26 cellular contexts compared by ENCODE assay signal in the genomic region with DNA sequence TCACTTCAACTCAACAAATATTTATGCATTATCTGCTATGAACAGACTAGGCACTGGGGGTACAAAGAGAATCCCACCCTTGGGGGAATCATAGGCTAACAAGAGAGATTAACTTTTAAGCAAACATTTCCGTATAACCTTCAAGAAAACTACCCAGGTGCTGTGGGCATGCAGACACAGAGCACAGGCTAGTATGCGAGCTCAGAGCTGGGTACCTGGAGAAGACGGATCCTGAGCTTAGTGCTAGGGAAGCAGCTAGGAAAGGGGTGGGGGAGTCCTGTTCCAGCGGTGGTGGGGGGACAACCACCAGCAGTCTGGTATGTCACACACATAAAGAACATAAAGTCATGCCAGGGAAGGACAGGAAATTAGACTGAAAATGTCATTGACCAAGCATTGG. TPM values are rescaled to one million over a fixed set of nuclear protein-coding genes. Genes with fewer than 3 reads are reported as not detected.
A peak's percentile ranks its signal among the peaks of the same experiment; 100 is the strongest.
DNase-seq lines count a peak whose midpoint lies in the region; ATAC-seq and TF ChIP-seq lines count a peak whose summit lies in the region.
"Had no signal": no experiment of that assay in that cellular context is flagged by ENCODE, and none has a peak within 500 bp of the region (broad histone marks: within the 10 kb centered on the region; RNA-seq: fewer than 3 reads in every experiment).

No MANE protein-coding gene starts in this region.

- H3K4me2 ChIP-seq in GM23338, result peak overlapping the region; percentile 60; the same call in 1 of the 2 replicates
- H3K4me2 ChIP-seq: PC-9 had no signal

- peaks cover 7% of the 10 kb centered on the region for H3K4me1 Mint-ChIP-seq in GM23338
- peaks cover 13% of the 10 kb centered on the region for H3K4me1 Mint-ChIP-seq in WTC11
- no peaks in the 10 kb centered on the region for H3K4me1 Mint-ChIP-seq in T-helper 17 cell
- H3K4me1 Mint-ChIP-seq: IgD-negative memory B cell had no signal

- H3K27ac Mint-ChIP-seq in GM23338 (no peak overlapping the region), WTC11 (no peak overlapping the region), T-helper 17 cell (no peak overlapping the region)
- H3K27ac Mint-ChIP-seq: IgD-negative memory B cell had no signal

- peaks cover 2% of the 10 kb centered on the region for H3K27me3 Mint-ChIP-seq in GM23338 (ENCODE audit: insufficient read depth, low read depth, poor library complexity)
- no peaks in the 10 kb centered on the region; the same call in 1 of the 2 replicates for H3K27me3 Mint-ChIP-seq in WTC11 (ENCODE audit: low read depth)
- no peaks in the 10 kb centered on the region for H3K27me3 Mint-ChIP-seq in T-helper 17 cell
- H3K27me3 Mint-ChIP-seq: IgD-negative memory B cell had no signal

- no peaks in the 10 kb centered on the region for H3K9me2 ChIP-seq in GM23338 (ENCODE audit: insufficient read depth)

- no peaks in the 10 kb centered on the region for H4K20me1 ChIP-seq in GM23338 (replicated peaks; ENCODE audit: insufficient read depth)

- intact Hi-C loops in right lobe of liver (cut with DNase I), result no loop called here

- no peaks in the 10 kb centered on the region for H3F3A ChIP-seq in GM23338 (replicated peaks; ENCODE audit: low read depth)

- no peaks in the 10 kb centered on the region for H3K9me3 ChIP-seq in esophagus (ENCODE audit: control insufficient read depth in 2 of 2, insufficient read depth in 1 of 2, low read depth in 1 of 2, low read length in 1 of 2)
- H3K9me3 ChIP-seq in mucosa of rectum (ENCODE audit: control insufficient read depth in 2 of 2, low read length in 2 of 2), result no peaks in the 10 kb centered on the region
- H3K9me3 ChIP-seq in right lobe of liver, result no peaks in the 10 kb centered on the region
- H3K9me3 ChIP-seq in T-helper 17 cell (ENCODE audit: control insufficient read depth, low read length, poor library complexity, severe bottlenecking), result no peaks in the 10 kb centered on the region

- H3K27me3 ChIP-seq in GM23338 (ENCODE audit: insufficient read depth), result no peaks in the 10 kb centered on the region
- H3K27me3 ChIP-seq in esophagus (ENCODE audit: control insufficient read depth in 1 of 2, insufficient read depth in 2 of 2, low read length in 2 of 2), result no peaks in the 10 kb centered on the region
- H3K27me3 ChIP-seq in mucosa of rectum (ENCODE audit: control insufficient read depth in 2 of 2, insufficient read depth in 2 of 2, low read length in 2 of 2), result no peaks in the 10 kb centered on the region
- no peaks in the 10 kb centered on the region for H3K27me3 ChIP-seq in right lobe of liver

- no peak for TF ChIP-seq POLR2A in right lobe of liver (IDR thresholded peaks at IDR 0.05)

- no peak for TF ChIP-seq CTCF in GM23338 (conservative IDR thresholded peaks at IDR 0.05; ENCODE audit: low read depth in 2 of 2)
- no peak for TF ChIP-seq CTCF in WTC11 (IDR thresholded peaks at IDR 0.05)
- TF ChIP-seq CTCF in right lobe of liver (IDR thresholded peaks at IDR 0.05), result no peak

- H3K9ac ChIP-seq in mucosa of rectum (ENCODE audit: low read depth in 1 of 2, low read length in 2 of 2), result no peak overlapping the region
- H3K9ac ChIP-seq: GM23248 had no signal

- H3K27ac ChIP-seq in GM23338 (ENCODE audit: low read depth), result no peak overlapping the region
- H3K27ac ChIP-seq in esophagus (ENCODE audit: low read depth in 2 of 2, low read length in 1 of 2), result peak overlapping the region; percentile 74 to 78
- H3K27ac ChIP-seq in mucosa of rectum (ENCODE audit: low read depth in 2 of 2, low read length in 2 of 2), result peak overlapping the region; percentile 62 to 70
- no peak overlapping the region for H3K27ac ChIP-seq in right lobe of liver
- H3K27ac ChIP-seq: GM23248, PC-9 had no signal

- H3K36me3 Mint-ChIP-seq in GM23338 (ENCODE audit: low read depth), result no peaks in the 10 kb centered on the region
- H3K36me3 Mint-ChIP-seq in WTC11, result peaks cover 4% of the 10 kb centered on the region; the same call in 1 of the 2 replicates
- H3K36me3 Mint-ChIP-seq in T-helper 17 cell (ENCODE audit: low read depth), result no peaks in the 10 kb centered on the region
- H3K36me3 Mint-ChIP-seq: IgD-negative memory B cell had no signal

- 51 to 62% methylated on average over 4 of the region's 4 CpGs for WGBS in esophagus, 2 donors
- WGBS in right lobe of liver (ENCODE audit: insufficient coverage, low coverage, low lambda C conversion rate, missing lambda C conversion rate), result 73% methylated on average over 4 of the region's 4 CpGs

- no peaks in the 10 kb centered on the region for H3K79me2 ChIP-seq in GM23338 (replicated peaks; ENCODE audit: insufficient read depth)

- H3K4me3 Mint-ChIP-seq in GM23338 (no peak overlapping the region), WTC11 (no peak overlapping the region), T-helper 17 cell (no peak overlapping the region)
- H3K4me3 Mint-ChIP-seq: IgD-negative memory B cell had no signal

- ATAC-seq in GM23338, result peak; percentile 70
- peak; percentile 78 for ATAC-seq in WTC11
- no peak for ATAC-seq in right lobe of liver
- ATAC-seq in T-helper 17 cell, result no peak

- CTCF ChIA-PET in WTC11 (lab: Charles Lee), result interaction anchor here (0.6 to 1.2 kb wide), 4 partner anchors 46 to 667 kb away, joined by 3 to 4 read pairs (median 3); no protein-coding TSS in a partner anchor

- H3K4me3 ChIP-seq in GM23338 (no peak overlapping the region), esophagus (ENCODE audit: low read depth in 1 of 2, low read length in 2 of 2) (no peak overlapping the region), mucosa of rectum (ENCODE audit: low read length in 2 of 2) (peak overlapping the region in 1 of 2 donors; percentile 2), right lobe of liver (no peak overlapping the region)
- H3K4me3 ChIP-seq: GM12878, GM23248, PC-9 had no signal

- H3K4me1 ChIP-seq in GM23338 (ENCODE audit: insufficient read depth) (peaks cover 3% of the 10 kb centered on the region), esophagus (ENCODE audit: control insufficient read depth in 2 of 2, insufficient read depth in 2 of 2, low read length in 1 of 2) (peaks cover 0 to 2% of the 10 kb centered on the region in 2 donors), mucosa of rectum (ENCODE audit: control insufficient read depth in 2 of 2, insufficient read depth in 2 of 2, low read length in 2 of 2) (peaks cover 2 to 6% of the 10 kb centered on the region in 2 donors), right lobe of liver (no peaks in the 10 kb centered on the region)

- H2AFZ ChIP-seq in GM23338, result peak overlapping the region; percentile 97
- H2AFZ ChIP-seq: GM23248, PC-9 had no signal

- H3K36me3 ChIP-seq in GM23338 (ENCODE audit: insufficient read depth), result no peaks in the 10 kb centered on the region
- H3K36me3 ChIP-seq in esophagus (ENCODE audit: control insufficient read depth in 2 of 2, insufficient read depth in 2 of 2, low read length in 1 of 2), result no peaks in the 10 kb centered on the region
- no peaks in the 10 kb centered on the region for H3K36me3 ChIP-seq in mucosa of rectum (ENCODE audit: control insufficient read depth in 2 of 2, insufficient read depth in 2 of 2, low read length in 2 of 2)
- H3K36me3 ChIP-seq in right lobe of liver, result no peaks in the 10 kb centered on the region

- H3K9me3 Mint-ChIP-seq in GM23338 (peaks cover 4% of the 10 kb centered on the region; the same call in 2 of the 3 replicates), WTC11 (peaks cover 25% of the 10 kb centered on the region)

- POLR2A ChIA-PET in WTC11 (lab: Charles Lee), result interaction anchor here (1.2 kb wide), 1 partner anchor 67 kb away, joined by 3 read pairs; no protein-coding TSS in a partner anchor

- DNase-seq in GM23338 (ENCODE audit: low spot score) (no peak), WTC11 (ENCODE audit: low spot score) (no peak), right lobe of liver (no peak), T-helper 17 cell (no peak), NCI-H1436 treated with DMSO at 0.1 percent for 48 hours (lab: John Stamatoyannopoulos, UW) (no peak), DMS53 (lab: John Stamatoyannopoulos, UW) (no peak)
- DNase-seq: DMS79; EL; GDM1; GM23248; HCEC 1CT; NCI-H1092 treated with DMSO at 0.1 percent for 48 hours; NCI-H1436; NCI-H1930; NCI-H446 treated with DMSO at 0.1 percent for 48 hours; NCI-H526; NK-92 treated with Interleukin-12 subunit alpha and Interleukin-12 subunit beta, amount 100 ng/mL, for 24 hours; PC-9; SHP77 treated with DMSO at 0.1 percent for 48 hours had no signal

TF ChIP-seq in GM23338, 12 proteins besides CTCF, POLR2A, EP300 and RAD21 (continues in another document):
- TF ChIP-seq CREB1 (CRISPR knock-in tag; IDR thresholded peaks at IDR 0.05; ENCODE audit: low read depth) (no peak), JUNB (IDR thresholded peaks at IDR 0.05; ENCODE audit: unreplicated experiment) (no peak), NANOG (IDR thresholded peaks at IDR 0.05; ENCODE audit: borderline replicate concordance) (no peak), EZH2phosphoT487 (IDR thresholded peaks at IDR 0.05; ENCODE audit: unreplicated experiment) (no peak)

TF ChIP-seq in WTC11, 78 proteins besides CTCF, POLR2A, EP300 and RAD21 (continues in another document):
- TF ChIP-seq ZNF423 (CRISPR knock-in tag; IDR thresholded peaks at IDR 0.05) (no peak), ATF1 (CRISPR knock-in tag; IDR thresholded peaks at IDR 0.05) (no peak), GTF2I (CRISPR knock-in tag; conservative IDR thresholded peaks at IDR 0.05) (no peak), JUN (CRISPR knock-in tag; IDR thresholded peaks at IDR 0.05) (no peak)
- TF ChIP-seq, protein P1, sequence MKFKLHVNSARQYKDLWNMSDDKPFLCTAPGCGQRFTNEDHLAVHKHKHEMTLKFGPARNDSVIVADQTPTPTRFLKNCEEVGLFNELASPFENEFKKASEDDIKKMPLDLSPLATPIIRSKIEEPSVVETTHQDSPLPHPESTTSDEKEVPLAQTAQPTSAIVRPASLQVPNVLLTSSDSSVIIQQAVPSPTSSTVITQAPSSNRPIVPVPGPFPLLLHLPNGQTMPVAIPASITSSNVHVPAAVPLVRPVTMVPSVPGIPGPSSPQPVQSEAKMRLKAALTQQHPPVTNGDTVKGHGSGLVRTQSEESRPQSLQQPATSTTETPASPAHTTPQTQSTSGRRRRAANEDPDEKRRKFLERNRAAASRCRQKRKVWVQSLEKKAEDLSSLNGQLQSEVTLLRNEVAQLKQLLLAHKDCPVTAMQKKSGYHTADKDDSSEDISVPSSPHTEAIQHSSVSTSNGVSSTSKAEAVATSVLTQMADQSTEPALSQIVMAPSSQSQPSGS (CRISPR knock-in tag; IDR thresholded peaks at IDR 0.05; ENCODE audit: borderline replicate concordance, low read depth), result no peak

RNA-seq across cellular contexts. Expression of a gene that starts 17.5 kb away (rescaled TPM):
- total RNA-seq in GM23338 (2014; rRNA removed; shearing (Covaris generic)), result 0.24 TPM in 1 of 2 replicates, not detected in the other
- polyA plus RNA-seq in GM23338 (2016; fragmentation: Nextera tagmentation; extraction: Ambion mirVana) (0.05 and 0.07 TPM in 2 replicates), esophagus (100 to 1,000 TPM; 130 to 305 TPM)
- total RNA-seq in WTC11 (2021) (0.04 TPM in 1 of 3 replicates, not detected in the others), right lobe of liver (under 1 TPM in 1 of 6 experiments, not detected in 5; 0.09 TPM), T-helper 17 cell (not detected)
- total RNA-seq: A172, GM23248, RPMI7951 had no signal
- polyA plus RNA-seq: BJ, GM23248 had no signal

RNA-seq across cellular contexts. Expression of a gene that starts 53.5 kb away (rescaled TPM):
- total RNA-seq in GM23338 (2014; rRNA removed; shearing (Covaris generic)), result not detected in 2 replicates
- polyA plus RNA-seq in GM23338 (2016; fragmentation: Nextera tagmentation; extraction: Ambion mirVana) (not detected in 2 replicates), esophagus (under 1 TPM in 1 of 2 donors, not detected in 1; 0.01 TPM)
- total RNA-seq in WTC11 (2021) (not detected in 3 replicates), right lobe of liver (not detected), T-helper 17 cell (not detected)
- total RNA-seq: A172, GM23248, PC-9, RPMI7951 had no signal
- polyA plus RNA-seq: BJ, GM23248, IgD-negative memory B cell had no signal

Comparison
In these comparisons a context has a peak if more than half of its experiments do, and no peak if none do; other contexts are left out.
1. ATAC-seq: peak in GM23338 (single experiment) and WTC11 (single experiment); none in right lobe of liver (0 of 4) and T-helper 17 cell (single experiment).
2. H3K27ac ChIP-seq: peak in esophagus (2 of 2) and mucosa of rectum (2 of 2); none in GM23338 (single experiment) and right lobe of liver (0 of 3).